ENCODE assay signal across 10 cellular contexts in genomic region chr5:123785160-123786001, GRCh38.
A peak's percentile ranks its signal among the peaks of the same experiment; 100 is the strongest.
DNase-seq lines count a peak whose midpoint lies in the region; ATAC-seq and TF ChIP-seq lines count a peak whose summit lies in the region.
"Had no signal": no experiment of that assay in that cellular context is flagged by ENCODE, and none has a peak within 500 bp of the region (broad histone marks: within the 10 kb centered on the region; RNA-seq: fewer than 3 reads in every experiment).

No MANE protein-coding gene starts in this region.

- H3K4me2 ChIP-seq in GM23248 (ENCODE audit: unreplicated experiment) (peak overlapping the region; percentile 89), osteoblast (ENCODE audit: insufficient read depth, low read length) (peak overlapping the region; percentile 85)

- WGBS in GM23248 (ENCODE audit: low coverage in 1 of 2, low lambda C conversion rate in 2 of 2, missing lambda C conversion rate in 2 of 2), 2 experiments, result 3% methylated on average over 5 of the region's 5 CpGs

- no peak overlapping the region for H3K9ac ChIP-seq in GM23248

- H3K4me1 ChIP-seq in GM23248 (ENCODE audit: insufficient read depth) (peaks cover 27% of the 10 kb centered on the region), osteoblast (ENCODE audit: insufficient read depth, low read length) (peaks cover 19% of the 10 kb centered on the region)

- H3K27ac ChIP-seq in GM23248, result peak overlapping the region; percentile 21
- peak overlapping the region; percentile 41 for H3K27ac ChIP-seq in osteoblast (ENCODE audit: low read depth, low read length)
- H3K27ac ChIP-seq: left ventricle myocardium inferior had no signal

- no peaks in the 10 kb centered on the region for H3K9me3 ChIP-seq in GM23248 (ENCODE audit: low read depth)
- H3K9me3 ChIP-seq in osteoblast (ENCODE audit: low read depth, low read length), result peaks cover 4% of the 10 kb centered on the region

- in situ Hi-C loops in GM23248 (cut with MboI), result no loop called here

- H3K4me3 ChIP-seq in GM23248, result peak overlapping the region; percentile 40
- peak overlapping the region; percentile 56 for H3K4me3 ChIP-seq in osteoblast (ENCODE audit: insufficient read depth, low read length)
- H3K4me3 ChIP-seq: left ventricle myocardium inferior had no signal

- no peaks in the 10 kb centered on the region for H3K79me2 ChIP-seq in GM23248 (ENCODE audit: insufficient read depth)
- no peaks in the 10 kb centered on the region for H3K79me2 ChIP-seq in osteoblast (ENCODE audit: insufficient read depth, low read length)

- no peaks in the 10 kb centered on the region for H3K36me3 ChIP-seq in GM23248 (ENCODE audit: low read depth)
- no peaks in the 10 kb centered on the region for H3K36me3 ChIP-seq in osteoblast (ENCODE audit: insufficient read depth, low read length)
- H3K36me3 ChIP-seq: left ventricle myocardium inferior had no signal

- H3K9me2 ChIP-seq in GM23248 (ENCODE audit: insufficient read depth), result no peaks in the 10 kb centered on the region

- peak; percentile 64 for DNase-seq in GM23248
- peak; percentile 29 for DNase-seq in NCI-H446 treated with DMSO at 0.1 percent for 48 hours (lab: John Stamatoyannopoulos, UW)
- peak; percentile 75 for DNase-seq in dermis blood vessel endothelial cell
- DNase-seq in osteoblast (ENCODE audit: insufficient read length, low spot score, missing footprints), result no peak
- no peak for DNase-seq in NK-92 treated with Interleukin-12 subunit alpha and Interleukin-12 subunit beta, amount 100 ng/mL, for 24 hours (lab: John Stamatoyannopoulos, UW)
- no peak for DNase-seq in HUDEP-2 (lab: John Stamatoyannopoulos, UW; ENCODE audit: unreplicated experiment in 76 of 76)
- DNase-seq: left ventricle myocardium inferior had no signal

- H3K27me3 ChIP-seq in GM23248 (replicated peaks; ENCODE audit: insufficient read depth), result peaks cover 7% of the 10 kb centered on the region; the same call in 1 of the 2 replicates
- H3K27me3 ChIP-seq in osteoblast (ENCODE audit: insufficient read depth, low read length), result no peaks in the 10 kb centered on the region

- TF ChIP-seq CTCF in osteoblast (IDR thresholded peaks at IDR 0.05; ENCODE audit: extremely low read depth, low read depth, low read length), result no peak

- H2AFZ ChIP-seq in GM23248 (no peak overlapping the region), osteoblast (ENCODE audit: low read length) (peak overlapping the region; percentile 73)

- peaks cover 27% of the 10 kb centered on the region for H3F3A ChIP-seq in GM23248 (ENCODE audit: insufficient read depth)

- ATAC-seq in HG02571 (IDR thresholded peaks at IDR 0.05; ENCODE audit: unreplicated experiment), result no peak
- ATAC-seq in HG02973 (IDR thresholded peaks at IDR 0.05; ENCODE audit: unreplicated experiment), result no peak
- ATAC-seq: activated naive CD4-positive, alpha-beta T cell treated with anti-CD3 and anti-CD28 coated beads, Interleukin-2, amount 50 U/mL, for 72 hours had no signal

- H4K20me1 ChIP-seq in GM23248 (ENCODE audit: insufficient read depth) (no peaks in the 10 kb centered on the region), osteoblast (ENCODE audit: insufficient read depth, low read length) (no peaks in the 10 kb centered on the region)

Comparison
In these comparisons a context has a peak if more than half of its experiments do, and no peak if none do; other contexts are left out.
1. DNase-seq: peak in GM23248 (single experiment), NCI-H446 treated with DMSO at 0.1 percent for 48 hours (single experiment) and dermis blood vessel endothelial cell (single experiment); none in osteoblast (single experiment), NK-92 treated with Interleukin-12 subunit alpha and Interleukin-12 subunit beta, amount 100 ng/mL, for 24 hours (single experiment) and HUDEP-2 (0 of 76).